In genomic region chr20:63362426-63363009, GRCh38 we compare ENCODE assay signal across 20 cellular contexts. TPM values are rescaled to one million over a fixed set of nuclear protein-coding genes. Genes with fewer than 3 reads are reported as not detected.
"Had no signal": no experiment of that assay in that cellular context is flagged by ENCODE, and none has a peak within 500 bp of the region (broad histone marks: within the 10 kb centered on the region; RNA-seq: fewer than 3 reads in every experiment).

No MANE protein-coding gene starts in this region.

- H3K27ac Mint-ChIP-seq: activated CD4-positive, alpha-beta memory T cell treated with anti-CD3 and anti-CD28 coated beads for 36 hours; activated CD8-positive, alpha-beta memory T cell treated with anti-CD3 and anti-CD28 coated beads, Interleukin-2, amount 10 ng/mL, durations not matched to agents 7 days and 5 days; activated naive CD4-positive, alpha-beta T cell treated with anti-CD3 and anti-CD28 coated beads for 36 hours; activated T-helper 2 cell treated with anti-CD3 and anti-CD28 coated beads, Interferon-gamma antibody, Interleukin-2, Interleukin-4, amounts not matched to agents 10 μg/mL and 5 μg/mL and 100 μg/mL, durations not matched to agents 14 hours and 24 hours and 36 hours; memory B cell; naive thymus-derived CD4-positive, alpha-beta T cell had no signal

- H3K4me3 Mint-ChIP-seq: activated CD4-positive, alpha-beta memory T cell treated with anti-CD3 and anti-CD28 coated beads for 36 hours; activated CD8-positive, alpha-beta memory T cell treated with anti-CD3 and anti-CD28 coated beads, Interleukin-2, amount 10 ng/mL, durations not matched to agents 7 days and 5 days; activated naive CD4-positive, alpha-beta T cell treated with anti-CD3 and anti-CD28 coated beads for 36 hours; memory B cell had no signal

- H3K36me3 Mint-ChIP-seq: activated CD4-positive, alpha-beta memory T cell treated with anti-CD3 and anti-CD28 coated beads for 36 hours; activated CD8-positive, alpha-beta memory T cell treated with anti-CD3 and anti-CD28 coated beads, Interleukin-2, amount 10 ng/mL, durations not matched to agents 7 days and 5 days; memory B cell; naive thymus-derived CD4-positive, alpha-beta T cell had no signal

- H3K4me3 ChIP-seq: gastrocnemius medialis, heart right ventricle, mucosa of descending colon, suprapubic skin had no signal

- H3K9me3 Mint-ChIP-seq: activated CD4-positive, alpha-beta memory T cell treated with anti-CD3 and anti-CD28 coated beads for 36 hours; activated naive CD4-positive, alpha-beta T cell treated with anti-CD3 and anti-CD28 coated beads for 36 hours; activated T-helper 2 cell treated with anti-CD3 and anti-CD28 coated beads, Interferon-gamma antibody, Interleukin-2, Interleukin-4, amounts not matched to agents 10 μg/mL and 5 μg/mL and 100 μg/mL, durations not matched to agents 14 hours and 24 hours and 36 hours; memory B cell; naive thymus-derived CD4-positive, alpha-beta T cell had no signal

- DNase-seq: activated CD4-positive, alpha-beta memory T cell treated with anti-CD3 and anti-CD28 coated beads for 36 hours; activated CD8-positive, alpha-beta memory T cell treated with anti-CD3 and anti-CD28 coated beads, Interleukin-2, amount 10 ng/mL, durations not matched to agents 7 days and 5 days; activated naive CD4-positive, alpha-beta T cell treated with anti-CD3 and anti-CD28 coated beads for 36 hours; activated T-cell treated with anti-CD3 and anti-CD28 coated beads, Interleukin-2, amount 50 U/mL, for 1 hour; erythroblast; gastrocnemius medialis; mucosa of descending colon; stimulated activated CD4-positive, alpha-beta T cell treated with anti-CD3 and anti-CD28 coated beads, Interleukin-4, amount 100 ng/mL, for 24 hours; stimulated activated CD8-positive, alpha-beta memory T cell treated with anti-CD3 and anti-CD28 coated beads, Interleukin-4, amount 100 ng/mL, for 48 hours; stimulated activated naive CD8-positive, alpha-beta T cell treated with anti-CD3 and anti-CD28 coated beads, Interleukin-15, Interleukin-2, amounts not matched to agents 100 U/mL and 50 U/mL, for 24 hours; T-helper 9 cell; trophoblast cell had no signal

- H3K4me1 Mint-ChIP-seq: activated CD8-positive, alpha-beta memory T cell treated with anti-CD3 and anti-CD28 coated beads, Interleukin-2, amount 10 ng/mL, durations not matched to agents 7 days and 5 days had no signal

- H3K9me3 ChIP-seq: gastrocnemius medialis, heart right ventricle, mucosa of descending colon, suprapubic skin had no signal

- H3K4me1 ChIP-seq: gastrocnemius medialis had no signal

- H3K27ac ChIP-seq: gastrocnemius medialis, heart right ventricle, suprapubic skin had no signal

- ATAC-seq: gastrocnemius medialis; heart right ventricle; mucosa of descending colon; stimulated activated naive CD8-positive, alpha-beta T cell treated with anti-CD3 and anti-CD28 coated beads, Interleukin-15, Interleukin-2, amounts not matched to agents 100 U/mL and 50 U/mL, for 24 hours had no signal

- H3K36me3 ChIP-seq: gastrocnemius medialis, heart right ventricle, suprapubic skin had no signal

RNA-seq across cellular contexts. Expression of gene CHRNA4, which starts 1.4 kb away (rescaled TPM):
- total RNA-seq: activated CD4-positive, alpha-beta memory T cell treated with anti-CD3 and anti-CD28 coated beads for 36 hours; activated CD8-positive, alpha-beta memory T cell treated with anti-CD3 and anti-CD28 coated beads, Interleukin-2, amount 10 ng/mL, durations not matched to agents 7 days and 5 days; activated naive CD4-positive, alpha-beta T cell treated with anti-CD3 and anti-CD28 coated beads for 36 hours; activated T-helper 2 cell treated with anti-CD3 and anti-CD28 coated beads, Interferon-gamma antibody, Interleukin-2, Interleukin-4, amounts not matched to agents 10 μg/mL and 5 μg/mL and 100 μg/mL, durations not matched to agents 14 hours and 24 hours and 36 hours; gastrocnemius medialis; mucosa of descending colon; naive thymus-derived CD4-positive, alpha-beta T cell; omental fat pad; pulmonary artery endothelial cell; suprapubic skin had no signal
- polyA plus RNA-seq: adipose tissue; naive thymus-derived CD4-positive, alpha-beta T cell had no signal
